In the genomic region with DNA sequence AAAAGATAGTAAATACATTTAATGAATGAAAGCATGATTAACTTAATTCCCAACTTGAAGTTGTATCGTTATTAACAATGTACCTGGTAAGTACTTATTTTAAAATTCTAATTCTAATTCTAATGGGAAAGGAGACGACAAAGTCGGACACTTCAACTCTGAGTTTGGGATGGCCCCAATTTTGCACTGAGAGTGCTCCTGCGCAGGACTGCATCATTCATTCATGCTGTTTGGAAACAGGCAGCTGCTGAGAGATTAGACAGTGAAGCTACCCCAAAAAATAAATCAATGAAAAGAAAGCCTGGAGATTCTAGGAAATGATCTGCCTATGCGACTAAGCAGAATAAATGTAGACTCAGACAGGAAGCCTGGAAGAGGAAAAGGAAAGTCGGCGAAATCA, we compare ENCODE assay signal across 11 cellular contexts.
DNase-seq lines count a peak whose midpoint lies in the region; ATAC-seq and TF ChIP-seq lines count a peak whose summit lies in the region.
"Had no signal": no experiment of that assay in that cellular context is flagged by ENCODE, and none has a peak within 500 bp of the region (broad histone marks: within the 10 kb centered on the region; RNA-seq: fewer than 3 reads in every experiment).

No MANE protein-coding gene starts in this region.

- H3K9me3 ChIP-seq in iPS DF 6.9 (ENCODE audit: control insufficient read depth, insufficient read depth, low read length), result no peaks in the 10 kb centered on the region

- H3K4me3 ChIP-seq in GM23338 (peak overlapping the region; percentile 63), iPS DF 6.9 (ENCODE audit: low read length) (peak overlapping the region; percentile 33; the same call in 1 of the 2 replicates), retinal pigment epithelial cell (ENCODE audit: low read length) (peak overlapping the region; percentile 42)

- peak overlapping the region; percentile 53; the same call in 1 of the 2 replicates for H2AFZ ChIP-seq in GM23338

- H3K4me1 Mint-ChIP-seq in GM23338, result peaks cover 3% of the 10 kb centered on the region
- H3K4me1 Mint-ChIP-seq in activated naive CD8-positive, alpha-beta T cell (ENCODE audit: low read depth), result peaks cover 3% of the 10 kb centered on the region

- no peaks in the 10 kb centered on the region for H3F3A ChIP-seq in GM23338 (replicated peaks; ENCODE audit: low read depth)

- no peaks in the 10 kb centered on the region; the same call in 2 of the 3 replicates for H3K36me3 Mint-ChIP-seq in GM23338 (ENCODE audit: low read depth)
- H3K36me3 Mint-ChIP-seq in activated naive CD8-positive, alpha-beta T cell, result peaks cover 4% of the 10 kb centered on the region

- DNase-seq in GM23338 (ENCODE audit: low spot score), result no peak
- no peak for DNase-seq in iPS DF 6.9 (ENCODE audit: low read depth, low spot score)
- DNase-seq in retinal pigment epithelial cell (ENCODE audit: low read depth), result no peak
- DNase-seq in DMS153 treated with DMSO at 0.1 percent for 48 hours (lab: John Stamatoyannopoulos, UW; ENCODE audit: unreplicated experiment), result no peak
- DNase-seq in stimulated activated CD4-positive, alpha-beta T cell treated with anti-CD3 and anti-CD28 coated beads, Interleukin-15, amount 100 ng/mL, for 24 hours, result no peak
- DNase-seq: NCI-H2171 treated with DMSO at 0.1 percent for 48 hours, SHP77 had no signal

- H3K4me1 ChIP-seq in GM23338 (ENCODE audit: insufficient read depth), result peaks cover 7% of the 10 kb centered on the region
- no peaks in the 10 kb centered on the region for H3K4me1 ChIP-seq in iPS DF 6.9 (ENCODE audit: control insufficient read depth, insufficient read depth, low read length)
- H3K4me1 ChIP-seq: foreskin keratinocyte had no signal

- TF ChIP-seq CTCF in GM23338 (conservative IDR thresholded peaks at IDR 0.05; ENCODE audit: low read depth in 2 of 2) (no peak), retinal pigment epithelial cell (conservative IDR thresholded peaks at IDR 0.05; ENCODE audit: low read depth, low read length) (no peak)

- peak overlapping the region; percentile 75 for H3K4me3 Mint-ChIP-seq in GM23338
- H3K4me3 Mint-ChIP-seq in activated naive CD8-positive, alpha-beta T cell, result peak overlapping the region; percentile 43

- no peaks in the 10 kb centered on the region for H3K9me2 ChIP-seq in GM23338 (ENCODE audit: insufficient read depth)

- no CpG with 5 or more reads among the region's 7 CpGs for WGBS in iPS DF 6.9 (ENCODE audit: insufficient coverage, insufficient read length)

- peak overlapping the region; percentile 83 for H3K4me2 ChIP-seq in GM23338

- H3K36me3 ChIP-seq in GM23338 (ENCODE audit: insufficient read depth) (no peaks in the 10 kb centered on the region), iPS DF 6.9 (ENCODE audit: control insufficient read depth, insufficient read depth, low read length) (no peaks in the 10 kb centered on the region)

- peak overlapping the region; percentile 78; the same call in 1 of the 2 replicates for H3K27ac Mint-ChIP-seq in GM23338
- H3K27ac Mint-ChIP-seq in activated naive CD8-positive, alpha-beta T cell, result no peak overlapping the region

- H3K79me2 ChIP-seq in GM23338 (replicated peaks; ENCODE audit: insufficient read depth), result no peaks in the 10 kb centered on the region

- peaks cover 8% of the 10 kb centered on the region for H3K27me3 Mint-ChIP-seq in GM23338 (ENCODE audit: insufficient read depth, low read depth, poor library complexity)
- no peaks in the 10 kb centered on the region for H3K27me3 Mint-ChIP-seq in activated naive CD8-positive, alpha-beta T cell

- H4K20me1 ChIP-seq in GM23338 (replicated peaks; ENCODE audit: insufficient read depth), result no peaks in the 10 kb centered on the region

- H3K27ac ChIP-seq in GM23338 (ENCODE audit: low read depth), result no peak overlapping the region
- no peak overlapping the region for H3K27ac ChIP-seq in iPS DF 6.9 (ENCODE audit: low read length)
- H3K27ac ChIP-seq: foreskin keratinocyte had no signal

- H3K27me3 ChIP-seq in GM23338 (ENCODE audit: insufficient read depth) (no peaks in the 10 kb centered on the region), iPS DF 6.9 (ENCODE audit: control insufficient read depth, insufficient read depth, low read length) (no peaks in the 10 kb centered on the region)
- H3K27me3 ChIP-seq: foreskin keratinocyte had no signal

- ATAC-seq in GM23338 (no peak), HG03354 (IDR thresholded peaks at IDR 0.05; ENCODE audit: poor library complexity, severe bottlenecking, unreplicated experiment) (no peak), HG03439 (IDR thresholded peaks at IDR 0.05; ENCODE audit: unreplicated experiment) (no peak)

- H3K9me3 Mint-ChIP-seq in GM23338, result no peaks in the 10 kb centered on the region
- no peaks in the 10 kb centered on the region for H3K9me3 Mint-ChIP-seq in activated naive CD8-positive, alpha-beta T cell (ENCODE audit: low read depth)

TF ChIP-seq in GM23338, 12 proteins besides CTCF, POLR2A, EP300 and RAD21 (continues in another document):
- TF ChIP-seq REST (IDR thresholded peaks at IDR 0.05; ENCODE audit: unreplicated experiment), result no peak
- TF ChIP-seq EZH2 (IDR thresholded peaks at IDR 0.05; ENCODE audit: low read depth, unreplicated experiment), result no peak
- no peak for TF ChIP-seq ZNF331 (CRISPR knock-in tag; IDR thresholded peaks at IDR 0.05; ENCODE audit: low read depth)
- TF ChIP-seq JUNB (IDR thresholded peaks at IDR 0.05; ENCODE audit: unreplicated experiment), result no peak
- no peak for TF ChIP-seq STAT1 (IDR thresholded peaks at IDR 0.05; ENCODE audit: unreplicated experiment)
- no peak for TF ChIP-seq ZNF114 (CRISPR knock-in tag; IDR thresholded peaks at IDR 0.05)
